ENCODE assay signal across 1 cellular context in the genomic region with DNA sequence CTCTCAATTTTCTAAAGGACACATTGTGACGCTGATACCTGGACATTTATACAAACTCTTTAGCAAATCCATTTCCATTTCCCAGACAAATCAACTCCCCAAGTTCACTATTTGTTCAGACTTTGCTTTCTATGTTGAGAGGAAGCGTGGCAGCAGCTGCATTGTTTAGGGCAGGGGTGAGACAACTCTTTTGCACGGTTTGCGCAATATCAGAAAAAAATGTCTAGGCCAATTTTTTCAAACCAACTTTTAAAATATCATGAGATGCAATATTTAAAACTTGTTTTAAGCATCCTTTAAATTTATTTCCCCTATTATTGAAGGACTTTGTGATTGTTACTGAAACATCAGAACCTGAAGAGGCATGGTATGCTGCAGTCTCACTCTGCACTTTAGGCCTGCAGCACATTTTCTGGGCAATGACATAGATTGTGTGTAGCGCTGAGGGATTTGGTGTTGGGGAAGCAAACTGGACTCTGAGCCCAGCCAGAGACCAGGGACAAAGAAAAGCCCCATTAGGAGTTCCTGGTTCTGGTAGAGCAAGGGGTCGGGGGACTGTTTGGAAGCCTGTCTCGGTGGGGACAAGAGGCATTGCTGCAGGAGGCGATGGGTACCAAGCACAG.
TF ChIP-seq lines count a peak whose summit lies in the region.

No MANE protein-coding gene starts in this region.

TF ChIP-seq in SK-N-SH, 30 proteins besides CTCF, POLR2A, EP300 and RAD21 (continued from another document):
- TF ChIP-seq, protein P1, sequence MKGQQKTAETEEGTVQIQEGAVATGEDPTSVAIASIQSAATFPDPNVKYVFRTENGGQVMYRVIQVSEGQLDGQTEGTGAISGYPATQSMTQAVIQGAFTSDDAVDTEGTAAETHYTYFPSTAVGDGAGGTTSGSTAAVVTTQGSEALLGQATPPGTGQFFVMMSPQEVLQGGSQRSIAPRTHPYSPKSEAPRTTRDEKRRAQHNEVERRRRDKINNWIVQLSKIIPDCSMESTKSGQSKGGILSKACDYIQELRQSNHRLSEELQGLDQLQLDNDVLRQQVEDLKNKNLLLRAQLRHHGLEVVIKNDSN (IDR thresholded peaks at IDR 0.05; ENCODE audit: borderline replicate concordance, low read depth), result no peak
- TF ChIP-seq SMC3 (IDR thresholded peaks at IDR 0.05; ENCODE audit: low read depth, low read length) (no peak), POLR2AphosphoS5 (IDR thresholded peaks at IDR 0.05; ENCODE audit: low read depth, low read length) (no peak), SIN3A (IDR thresholded peaks at IDR 0.05; ENCODE audit: borderline replicate concordance, low read depth, low read length) (no peak), FOSL2 (IDR thresholded peaks at IDR 0.05; ENCODE audit: borderline replicate concordance, low read depth) (no peak)
